21 cellular contexts compared by ENCODE assay signal in genomic region chr9:33349743-33350142, GRCh38. TPM values are rescaled to one million over a fixed set of nuclear protein-coding genes. Genes with fewer than 3 reads are reported as not detected.
A peak's percentile ranks its signal among the peaks of the same experiment; 100 is the strongest.
DNase-seq lines count a peak whose midpoint lies in the region; ATAC-seq and TF ChIP-seq lines count a peak whose summit lies in the region.
"Had no signal": no experiment of that assay in that cellular context is flagged by ENCODE, and none has a peak within 500 bp of the region (broad histone marks: within the 10 kb centered on the region; RNA-seq: fewer than 3 reads in every experiment).

No MANE protein-coding gene starts in this region.

- TF ChIP-seq POLR2A in erythroblast (IDR thresholded peaks at IDR 0.05; ENCODE audit: low read length), result no peak

- H3K4ac ChIP-seq in mesenchymal stem cell (ENCODE audit: low read depth in 1 of 2, low read length in 2 of 2), result no peak overlapping the region

- H3K9me3 ChIP-seq in esophagus (ENCODE audit: control insufficient read depth in 2 of 2, insufficient read depth in 1 of 2, low read depth in 1 of 2, low read length in 1 of 2), result no peaks in the 10 kb centered on the region
- no peaks in the 10 kb centered on the region for H3K9me3 ChIP-seq in mesenchymal stem cell (ENCODE audit: control insufficient read depth, low read length)

- no peak for ATAC-seq in activated T-cell treated with anti-CD3 and anti-CD28 coated beads, Interleukin-2, amount 50 U/mL, for 72 hours (replicated peaks in 1 of 2)
- ATAC-seq: activated CD4-positive, CD25-positive, alpha-beta regulatory T cell treated with anti-CD3 and anti-CD28 coated beads, Interleukin-2, amount 50 U/mL, for 24 hours had no signal

- peak overlapping the region; percentile 8 for H3K27ac Mint-ChIP-seq in activated T-cell treated with anti-CD3 and anti-CD28 coated beads, Interleukin-2, amount 50 U/mL, for 24 hours
- H3K27ac Mint-ChIP-seq in activated T-cell treated with anti-CD3 and anti-CD28 coated beads, Interleukin-2, amount 50 U/mL, for 72 hours, result no peak overlapping the region
- H3K27ac Mint-ChIP-seq in type B pancreatic cell, result no peak overlapping the region
- H3K27ac Mint-ChIP-seq: activated naive CD8-positive, alpha-beta T cell treated with anti-CD3 and anti-CD28 coated beads, Interleukin-2, amount 10 ng/mL, durations not matched to agents 7 days and 5 days; CD4-positive, CD25-positive, alpha-beta regulatory T cell had no signal

- H2BK120ac ChIP-seq in mesenchymal stem cell (ENCODE audit: low read depth, low read length), result no peak overlapping the region

- WGBS in esophagus, 2 donors, result 58 to 83% methylated on average over 2 of the region's 2 CpGs
- WGBS in mesenchymal stem cell, result 94% methylated on average over 2 of the region's 2 CpGs

- H3K23ac ChIP-seq in mesenchymal stem cell (ENCODE audit: low read length in 2 of 2), result no peak overlapping the region

- peak overlapping the region; percentile 6 to 15 for H3K27ac ChIP-seq in esophagus (ENCODE audit: low read depth in 2 of 2, low read length in 1 of 2)
- H3K27ac ChIP-seq in mesenchymal stem cell (ENCODE audit: low read length, poor library complexity, severe bottlenecking), result no peak overlapping the region
- H3K27ac ChIP-seq: cardiac muscle cell, SK-N-MC had no signal

- H3K9ac ChIP-seq in mesenchymal stem cell (ENCODE audit: low read length), result peak overlapping the region; percentile 90

- H3K36me3 ChIP-seq in esophagus (ENCODE audit: control insufficient read depth in 2 of 2, insufficient read depth in 2 of 2, low read length in 1 of 2), result peaks cover 7 to 18% of the 10 kb centered on the region in 2 donors
- H3K36me3 ChIP-seq in mesenchymal stem cell (ENCODE audit: control insufficient read depth in 1 of 2, insufficient read depth in 2 of 2, low read depth in 1 of 2, low read length in 2 of 2), result peaks cover 19 to 80% of the 10 kb centered on the region in 2 experiments

- no peak overlapping the region for H3K18ac ChIP-seq in mesenchymal stem cell (ENCODE audit: low read depth in 1 of 2, low read length in 2 of 2)

- no peak overlapping the region for H3K14ac ChIP-seq in mesenchymal stem cell (ENCODE audit: low read length in 2 of 2)

- no peaks in the 10 kb centered on the region for H3K4me1 ChIP-seq in esophagus (ENCODE audit: control insufficient read depth in 2 of 2, insufficient read depth in 2 of 2, low read length in 1 of 2)
- H3K4me1 ChIP-seq in mesenchymal stem cell (ENCODE audit: control insufficient read depth, insufficient read depth, low read depth, low read length), result no peaks in the 10 kb centered on the region

- H3K27me3 Mint-ChIP-seq in activated T-cell treated with anti-CD3 and anti-CD28 coated beads, Interleukin-2, amount 50 U/mL, for 24 hours, result no peaks in the 10 kb centered on the region
- no peaks in the 10 kb centered on the region for H3K27me3 Mint-ChIP-seq in activated T-cell treated with anti-CD3 and anti-CD28 coated beads, Interleukin-2, amount 50 U/mL, for 72 hours (ENCODE audit: low read depth)
- no peaks in the 10 kb centered on the region for H3K27me3 Mint-ChIP-seq in type B pancreatic cell
- H3K27me3 Mint-ChIP-seq: activated naive CD8-positive, alpha-beta T cell treated with anti-CD3 and anti-CD28 coated beads, Interleukin-2, amount 10 ng/mL, durations not matched to agents 7 days and 5 days; CD4-positive, CD25-positive, alpha-beta regulatory T cell had no signal

- no peak overlapping the region for H4K91ac ChIP-seq in mesenchymal stem cell (ENCODE audit: low read length)

- no peak overlapping the region for H3K4me2 ChIP-seq in mesenchymal stem cell (ENCODE audit: low read length, poor library complexity, severe bottlenecking)

- no peak overlapping the region for H4K8ac ChIP-seq in mesenchymal stem cell (ENCODE audit: low read length)

- no peak overlapping the region for H3K4me3 Mint-ChIP-seq in activated T-cell treated with anti-CD3 and anti-CD28 coated beads, Interleukin-2, amount 50 U/mL, for 24 hours
- no peak overlapping the region for H3K4me3 Mint-ChIP-seq in activated T-cell treated with anti-CD3 and anti-CD28 coated beads, Interleukin-2, amount 50 U/mL, for 72 hours
- H3K4me3 Mint-ChIP-seq in type B pancreatic cell, result no peak overlapping the region
- H3K4me3 Mint-ChIP-seq: activated naive CD8-positive, alpha-beta T cell treated with anti-CD3 and anti-CD28 coated beads, Interleukin-2, amount 10 ng/mL, durations not matched to agents 7 days and 5 days; CD4-positive, CD25-positive, alpha-beta regulatory T cell had no signal

- peaks cover 90% of the 10 kb centered on the region for H3K36me3 Mint-ChIP-seq in activated T-cell treated with anti-CD3 and anti-CD28 coated beads, Interleukin-2, amount 50 U/mL, for 24 hours (ENCODE audit: low read depth)
- H3K36me3 Mint-ChIP-seq in activated T-cell treated with anti-CD3 and anti-CD28 coated beads, Interleukin-2, amount 50 U/mL, for 72 hours (ENCODE audit: insufficient read depth in 2 of 2), result peaks cover 13 to 35% of the 10 kb centered on the region in 2 donors
- peaks cover 33% of the 10 kb centered on the region for H3K36me3 Mint-ChIP-seq in type B pancreatic cell

- no peaks in the 10 kb centered on the region for H3K4me1 Mint-ChIP-seq in activated T-cell treated with anti-CD3 and anti-CD28 coated beads, Interleukin-2, amount 50 U/mL, for 24 hours (ENCODE audit: low read depth)
- H3K4me1 Mint-ChIP-seq in activated T-cell treated with anti-CD3 and anti-CD28 coated beads, Interleukin-2, amount 50 U/mL, for 72 hours (ENCODE audit: low read depth), result no peaks in the 10 kb centered on the region
- H3K4me1 Mint-ChIP-seq in type B pancreatic cell (ENCODE audit: unreplicated experiment), result no peaks in the 10 kb centered on the region

- H3K27me3 ChIP-seq in esophagus (ENCODE audit: control insufficient read depth in 1 of 2, insufficient read depth in 2 of 2, low read length in 2 of 2) (no peaks in the 10 kb centered on the region), mesenchymal stem cell (ENCODE audit: control insufficient read depth in 1 of 2, insufficient read depth in 1 of 2, low read length in 2 of 2) (no peaks in the 10 kb centered on the region)
- H3K27me3 ChIP-seq: cardiac muscle cell had no signal

- no peaks in the 10 kb centered on the region for H3K9me3 Mint-ChIP-seq in activated T-cell treated with anti-CD3 and anti-CD28 coated beads, Interleukin-2, amount 50 U/mL, for 24 hours
- H3K9me3 Mint-ChIP-seq in activated T-cell treated with anti-CD3 and anti-CD28 coated beads, Interleukin-2, amount 50 U/mL, for 72 hours, result no peaks in the 10 kb centered on the region
- H3K9me3 Mint-ChIP-seq in type B pancreatic cell, result no peaks in the 10 kb centered on the region
- H3K9me3 Mint-ChIP-seq: activated naive CD8-positive, alpha-beta T cell treated with anti-CD3 and anti-CD28 coated beads, Interleukin-2, amount 10 ng/mL, durations not matched to agents 7 days and 5 days; CD4-positive, CD25-positive, alpha-beta regulatory T cell had no signal

- no peak overlapping the region for H2BK5ac ChIP-seq in mesenchymal stem cell (ENCODE audit: low read depth, low read length, poor library complexity, severe bottlenecking)

- no peak for DNase-seq in activated T-cell treated with anti-CD3 and anti-CD28 coated beads, Interleukin-2, amount 50 U/mL, for 24 hours
- DNase-seq in activated T-cell treated with anti-CD3 and anti-CD28 coated beads, Interleukin-2, amount 50 U/mL, for 72 hours, result no peak
- DNase-seq in mesenchymal stem cell (peak; percentile 20), type B pancreatic cell (ENCODE audit: extremely low spot score, unreplicated experiment) (peak; percentile 25), erythroblast (lab: John Stamatoyannopoulos, UW) (no peak), SHP77 (lab: John Stamatoyannopoulos, UW) (no peak), activated gamma-delta T cell (lab: John Stamatoyannopoulos, UW) (no peak)
- DNase-seq: activated naive CD8-positive, alpha-beta T cell treated with anti-CD3 and anti-CD28 coated beads, Interleukin-2, amount 10 ng/mL, durations not matched to agents 7 days and 5 days; CD4-positive, CD25-positive, alpha-beta regulatory T cell; effector CD8-positive, alpha-beta T cell; NCI-H1436; NCI-H774; occipital lobe; substantia nigra; T1000 had no signal

- H2AFZ ChIP-seq in mesenchymal stem cell (ENCODE audit: low read depth, low read length), result no peak overlapping the region

- peaks cover 6% of the 10 kb centered on the region for H3K79me1 ChIP-seq in mesenchymal stem cell (replicated peaks; ENCODE audit: low read length, poor library complexity, severe bottlenecking)

- H2BK12ac ChIP-seq in mesenchymal stem cell (ENCODE audit: low read length in 2 of 2), result no peak overlapping the region

- TF ChIP-seq CTCF in type B pancreatic cell (conservative IDR thresholded peaks at IDR 0.05), result no peak

- H2BK15ac ChIP-seq in mesenchymal stem cell (ENCODE audit: low read depth, poor library complexity, severe bottlenecking), result no peak overlapping the region

- H3K4me3 ChIP-seq in esophagus (ENCODE audit: low read depth in 1 of 2, low read length in 2 of 2) (no peak overlapping the region), mesenchymal stem cell (ENCODE audit: insufficient read depth in 1 of 2, low read depth in 1 of 2, low read length in 2 of 2) (no peak overlapping the region)
- H3K4me3 ChIP-seq: cardiac muscle cell, SK-N-MC had no signal

- H2AK5ac ChIP-seq in mesenchymal stem cell (ENCODE audit: low read length, severe bottlenecking), result no peak overlapping the region

RNA-seq across cellular contexts. Expression of gene AQP7, which starts 52.6 kb away (rescaled TPM):
- total RNA-seq in activated T-cell treated with anti-CD3 and anti-CD28 coated beads, Interleukin-2, amount 50 U/mL, for 72 hours, result not detected
- polyA plus RNA-seq in esophagus, result 1 to 10 TPM in 1 of 2 donors, under 1 TPM in 1; 0.54 to 2.6 TPM
- 0.03 TPM for polyA plus RNA-seq in mesenchymal stem cell (2013, experiment 1 of 2)
- polyA plus RNA-seq in mesenchymal stem cell (2013, experiment 2 of 2), result 0.11 TPM
- total RNA-seq in type B pancreatic cell (ENCODE audit: low replicate concordance), result 3.7 and 5.0 TPM in 2 replicates
- total RNA-seq: A172; activated CD8-positive, alpha-beta memory T cell treated with anti-CD3 and anti-CD28 coated beads for 36 hours; activated naive CD8-positive, alpha-beta T cell treated with anti-CD3 and anti-CD28 coated beads, Interleukin-2, amount 10 ng/mL, durations not matched to agents 7 days and 5 days; occipital lobe had no signal

RNA-seq across cellular contexts. Expression of gene NFX1, which starts 59.4 kb away (rescaled TPM):
- 10 to 100 TPM; 31.2 to 40.3 TPM for total RNA-seq in activated T-cell treated with anti-CD3 and anti-CD28 coated beads, Interleukin-2, amount 50 U/mL, for 72 hours
- polyA plus RNA-seq in esophagus, result 10 to 100 TPM; 13.0 to 17.2 TPM
- 21.7 TPM for polyA plus RNA-seq in mesenchymal stem cell (2013, experiment 1 of 2)
- 21.5 TPM for polyA plus RNA-seq in mesenchymal stem cell (2013, experiment 2 of 2)
- total RNA-seq in type B pancreatic cell (ENCODE audit: low replicate concordance), result 34.1 and 36.4 TPM in 2 replicates

Comparison
In these comparisons a context has a peak if more than half of its experiments do, and no peak if none do; other contexts are left out.
1. DNase-seq: peak in mesenchymal stem cell (single experiment) and type B pancreatic cell (single experiment); none in activated T-cell treated with anti-CD3 and anti-CD28 coated beads, Interleukin-2, amount 50 U/mL, for 24 hours (single experiment), activated T-cell treated with anti-CD3 and anti-CD28 coated beads, Interleukin-2, amount 50 U/mL, for 72 hours (0 of 2), erythroblast (0 of 2), SHP77 (0 of 2) and activated gamma-delta T cell (single experiment).